In the genomic region with DNA sequence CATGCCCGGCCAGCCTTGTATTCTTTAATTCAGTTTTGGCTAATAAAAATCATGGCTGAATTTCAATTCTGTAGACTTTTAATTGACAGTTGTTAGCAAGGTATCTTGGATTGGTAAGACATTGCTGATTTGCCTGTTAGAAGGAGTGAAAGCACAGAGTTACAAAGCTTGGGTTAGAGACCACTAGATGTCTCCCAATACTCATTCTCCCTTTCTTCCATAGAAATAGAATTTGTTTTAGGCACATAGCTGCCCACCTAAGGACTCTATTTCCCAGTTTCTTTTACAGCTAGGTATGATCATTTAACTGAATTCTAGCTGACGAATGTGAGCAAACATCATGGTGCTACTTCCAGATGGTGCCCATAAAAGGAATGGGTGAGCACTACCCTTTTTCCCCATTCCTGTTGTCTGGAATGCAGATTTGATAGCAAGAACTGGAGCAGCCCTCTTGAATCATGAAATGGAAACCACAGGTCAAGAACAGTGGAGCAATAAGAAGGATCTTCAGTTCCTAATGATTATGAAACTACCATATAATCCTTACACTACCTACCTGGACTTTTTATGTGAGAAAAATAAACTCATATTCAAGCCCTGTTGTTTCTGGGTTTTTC, we compare ENCODE assay signal across 14 cellular contexts. TPM values are rescaled to one million over a fixed set of nuclear protein-coding genes. Genes with fewer than 3 reads are reported as not detected.
A peak's percentile ranks its signal among the peaks of the same experiment; 100 is the strongest.
DNase-seq lines count a peak whose midpoint lies in the region; ATAC-seq and TF ChIP-seq lines count a peak whose summit lies in the region.
"Had no signal": no experiment of that assay in that cellular context is flagged by ENCODE, and none has a peak within 500 bp of the region (broad histone marks: within the 10 kb centered on the region; RNA-seq: fewer than 3 reads in every experiment).

No MANE protein-coding gene starts in this region.

- intact Hi-C loops in upper lobe of right lung (cut with DNase I): no loop called here

- TF ChIP-seq CTCF in fibroblast of the aortic adventitia (IDR thresholded peaks at IDR 0.05; ENCODE audit: insufficient read depth, low read length) (no peak), upper lobe of right lung (IDR thresholded peaks at IDR 0.05) (peak; percentile 11)

- ATAC-seq in activated naive CD8-positive, alpha-beta T cell treated with anti-CD3 and anti-CD28 coated beads, Interleukin-2, amount 50 U/mL, for 24 hours: no peak
- peak; percentile 37 for ATAC-seq in upper lobe of right lung
- no peak for ATAC-seq in GM18517 (IDR thresholded peaks at IDR 0.05; ENCODE audit: unreplicated experiment)

- H3K4me3 ChIP-seq in fibroblast of the aortic adventitia (ENCODE audit: low read depth, low read length): no peak overlapping the region
- no peak overlapping the region for H3K4me3 ChIP-seq in upper lobe of right lung
- H3K4me3 ChIP-seq in H7 (ENCODE audit: insufficient read depth, low read depth, low read length): no peak overlapping the region
- H3K4me3 ChIP-seq: smooth muscle cell had no signal

- H3K27me3 ChIP-seq in upper lobe of right lung (no peaks in the 10 kb centered on the region), H7 (ENCODE audit: control insufficient read depth, insufficient read depth, low read length) (no peaks in the 10 kb centered on the region)

- no peaks in the 10 kb centered on the region for H3K27me3 Mint-ChIP-seq in activated naive CD8-positive, alpha-beta T cell treated with anti-CD3 and anti-CD28 coated beads for 36 hours
- H3K27me3 Mint-ChIP-seq in activated naive CD8-positive, alpha-beta T cell treated with anti-CD3 and anti-CD28 coated beads, Interleukin-2, amount 50 U/mL, for 24 hours: no peaks in the 10 kb centered on the region
- H3K27me3 Mint-ChIP-seq: activated CD4-positive, alpha-beta memory T cell treated with anti-CD3 and anti-CD28 coated beads for 36 hours; B cell had no signal

- H3K4me1 Mint-ChIP-seq in activated naive CD8-positive, alpha-beta T cell treated with anti-CD3 and anti-CD28 coated beads for 36 hours: peaks cover 24% of the 10 kb centered on the region
- H3K4me1 Mint-ChIP-seq in activated naive CD8-positive, alpha-beta T cell treated with anti-CD3 and anti-CD28 coated beads, Interleukin-2, amount 50 U/mL, for 24 hours: peaks cover 15% of the 10 kb centered on the region

- peaks cover 5% of the 10 kb centered on the region for H3K36me3 Mint-ChIP-seq in activated naive CD8-positive, alpha-beta T cell treated with anti-CD3 and anti-CD28 coated beads for 36 hours
- peaks cover 4% of the 10 kb centered on the region for H3K36me3 Mint-ChIP-seq in activated naive CD8-positive, alpha-beta T cell treated with anti-CD3 and anti-CD28 coated beads, Interleukin-2, amount 50 U/mL, for 24 hours (ENCODE audit: low read depth)

- no peaks in the 10 kb centered on the region for H3K9me3 ChIP-seq in upper lobe of right lung

- no peaks in the 10 kb centered on the region for H3K4me1 ChIP-seq in upper lobe of right lung

- H3K36me3 ChIP-seq in upper lobe of right lung (peaks cover 37% of the 10 kb centered on the region), H7 (replicated peaks; ENCODE audit: control insufficient read depth, insufficient read depth, low read length) (peaks cover 7% of the 10 kb centered on the region)

- H3K27ac ChIP-seq in upper lobe of right lung: peak overlapping the region; percentile 7

- H3K9me3 Mint-ChIP-seq in activated naive CD8-positive, alpha-beta T cell treated with anti-CD3 and anti-CD28 coated beads for 36 hours: peaks cover 2% of the 10 kb centered on the region
- H3K9me3 Mint-ChIP-seq in activated naive CD8-positive, alpha-beta T cell treated with anti-CD3 and anti-CD28 coated beads, Interleukin-2, amount 50 U/mL, for 24 hours: no peaks in the 10 kb centered on the region
- H3K9me3 Mint-ChIP-seq: nephron progenitor cell had no signal

- H3K27ac Mint-ChIP-seq in activated naive CD8-positive, alpha-beta T cell treated with anti-CD3 and anti-CD28 coated beads for 36 hours: peak overlapping the region; percentile 66
- no peak overlapping the region for H3K27ac Mint-ChIP-seq in activated naive CD8-positive, alpha-beta T cell treated with anti-CD3 and anti-CD28 coated beads, Interleukin-2, amount 50 U/mL, for 24 hours
- H3K27ac Mint-ChIP-seq: activated CD4-positive, alpha-beta memory T cell treated with anti-CD3 and anti-CD28 coated beads for 36 hours; B cell; nephron progenitor cell had no signal

- DNase-seq in activated naive CD8-positive, alpha-beta T cell treated with anti-CD3 and anti-CD28 coated beads for 36 hours: no peak
- DNase-seq in activated naive CD8-positive, alpha-beta T cell treated with anti-CD3 and anti-CD28 coated beads, Interleukin-2, amount 50 U/mL, for 24 hours: no peak
- DNase-seq in NCI-H226 (peak; percentile 5), fibroblast of the aortic adventitia (ENCODE audit: low read depth) (peak; percentile 33), upper lobe of right lung (no peak), H7 (no peak), NCI-H2029 (lab: John Stamatoyannopoulos, UW) (no peak)
- DNase-seq: activated CD4-positive, alpha-beta memory T cell treated with anti-CD3 and anti-CD28 coated beads for 36 hours; NCI-H1417 treated with DMSO at 0.1 percent for 48 hours; nephron progenitor cell; T-helper 2 cell had no signal

- no peak overlapping the region for H3K4me3 Mint-ChIP-seq in activated naive CD8-positive, alpha-beta T cell treated with anti-CD3 and anti-CD28 coated beads for 36 hours
- no peak overlapping the region for H3K4me3 Mint-ChIP-seq in activated naive CD8-positive, alpha-beta T cell treated with anti-CD3 and anti-CD28 coated beads, Interleukin-2, amount 50 U/mL, for 24 hours
- H3K4me3 Mint-ChIP-seq: activated CD4-positive, alpha-beta memory T cell treated with anti-CD3 and anti-CD28 coated beads for 36 hours; B cell; nephron progenitor cell had no signal

RNA-seq across cellular contexts. Expression of a gene that starts 17.5 kb away (rescaled TPM):
- total RNA-seq in activated naive CD8-positive, alpha-beta T cell treated with anti-CD3 and anti-CD28 coated beads for 36 hours: 10 to 100 TPM; 15.3 to 16.2 TPM
- 4.8 and 7.0 TPM in 2 replicates for total RNA-seq in fibroblast of the aortic adventitia (ENCODE audit: low replicate concordance)
- total RNA-seq in upper lobe of right lung: 18.9 TPM
- total RNA-seq in H7 (2014; rRNA removed; shearing (Covaris generic)): 12.1 and 15.1 TPM in 2 replicates

RNA-seq across cellular contexts. Expression of a gene that starts 17.6 kb away (rescaled TPM):
- under 1 TPM; 0.40 to 0.41 TPM for total RNA-seq in activated naive CD8-positive, alpha-beta T cell treated with anti-CD3 and anti-CD28 coated beads for 36 hours
- 0.36 TPM in 1 of 2 replicates, not detected in the other for total RNA-seq in fibroblast of the aortic adventitia (ENCODE audit: low replicate concordance)
- 1.4 TPM for total RNA-seq in upper lobe of right lung
- 0.42 and 1.1 TPM in 2 replicates for total RNA-seq in H7 (2014; rRNA removed; shearing (Covaris generic))

RNA-seq across cellular contexts. Expression of a gene that starts 45.0 kb away (rescaled TPM):
- 100 to 1,000 TPM; 585 to 614 TPM for total RNA-seq in activated naive CD8-positive, alpha-beta T cell treated with anti-CD3 and anti-CD28 coated beads for 36 hours
- 212 and 271 TPM in 2 replicates for total RNA-seq in fibroblast of the aortic adventitia (ENCODE audit: low replicate concordance)
- total RNA-seq in upper lobe of right lung: 178 TPM
- 496 and 523 TPM in 2 replicates for total RNA-seq in H7 (2014; rRNA removed; shearing (Covaris generic))

RNA-seq across cellular contexts. Expression of a gene that starts 50.8 kb away (rescaled TPM):
- total RNA-seq in activated naive CD8-positive, alpha-beta T cell treated with anti-CD3 and anti-CD28 coated beads for 36 hours: 10 to 100 TPM; 10.8 to 12.1 TPM
- total RNA-seq in fibroblast of the aortic adventitia (ENCODE audit: low replicate concordance) (2.2 and 2.8 TPM in 2 replicates), upper lobe of right lung (16.8 TPM)
- 12.5 and 14.9 TPM in 2 replicates for total RNA-seq in H7 (2014; rRNA removed; shearing (Covaris generic))

Comparison
In these comparisons a context has a peak if more than half of its experiments do, and no peak if none do; other contexts are left out.
1. DNase-seq: peak in NCI-H226 (single experiment) and fibroblast of the aortic adventitia (single experiment); none in activated naive CD8-positive, alpha-beta T cell treated with anti-CD3 and anti-CD28 coated beads for 36 hours (single experiment), activated naive CD8-positive, alpha-beta T cell treated with anti-CD3 and anti-CD28 coated beads, Interleukin-2, amount 50 U/mL, for 24 hours (single experiment), upper lobe of right lung (single experiment), H7 (single experiment) and NCI-H2029 (single experiment).